Comparison of ENCODE assay signal across 9 cellular contexts in genomic region chr14:97361181-97361580, GRCh38.
"Had no signal": no experiment of that assay in that cellular context is flagged by ENCODE, and none has a peak within 500 bp of the region (broad histone marks: within the 10 kb centered on the region; RNA-seq: fewer than 3 reads in every experiment).

No MANE protein-coding gene starts in this region.

- DNase-seq: GM23248, GOT3, H7, HFFc6 had no signal

- H3K36me3 Mint-ChIP-seq: IgD-negative memory B cell had no signal

- ATAC-seq: HCT116, HepG2 had no signal

- H3K27ac ChIP-seq: GM23248, HL-60 had no signal

- H3K4me1 ChIP-seq: HAP-1 had no signal

- H2AFZ ChIP-seq: GM23248 had no signal

- H3K9me3 ChIP-seq: HAP-1 had no signal

- H3K36me3 ChIP-seq: HAP-1 had no signal

- H3K9ac ChIP-seq: GM23248 had no signal

- H3K27ac Mint-ChIP-seq: HFFc6, IgD-negative memory B cell had no signal

- H3K4me3 ChIP-seq: GM23248, HAP-1 had no signal

- H3K4me3 Mint-ChIP-seq: HFFc6, IgD-negative memory B cell had no signal
